In genomic region chr2:23019476-23019875, GRCh38 we compare ENCODE assay signal across 1 cellular context.
TF ChIP-seq lines count a peak whose summit lies in the region.

No MANE protein-coding gene starts in this region.

TF ChIP-seq in GM23338, 12 proteins besides CTCF, POLR2A, EP300 and RAD21 (continued from another document):
- no peak for TF ChIP-seq ETS1 (IDR thresholded peaks at IDR 0.05)
- TF ChIP-seq EZH2phosphoT487 (IDR thresholded peaks at IDR 0.05; ENCODE audit: unreplicated experiment), result no peak
TF ChIP-seq in GM23338: peak in this region for 0.
